Comparison of ENCODE assay signal across 1 cellular context in genomic region chr5:83721878-83722779, GRCh38.
TF ChIP-seq lines count a peak whose summit lies in the region.

No MANE protein-coding gene starts in this region.

TF ChIP-seq in HEK293, 187 proteins besides CTCF, POLR2A, EP300 and RAD21 (continued from another document and continues in another):
- TF ChIP-seq ZNF626 (tag by site-specific recombination; IDR thresholded peaks at IDR 0.05): no peak
- no peak for TF ChIP-seq ZSCAN16 (tag by site-specific recombination; IDR thresholded peaks at IDR 0.05)
- TF ChIP-seq MZF1 (tag by site-specific recombination; IDR thresholded peaks at IDR 0.05; ENCODE audit: borderline replicate concordance): peak; percentile 85
- no peak for TF ChIP-seq ZNF354C (tag by site-specific recombination; IDR thresholded peaks at IDR 0.05; ENCODE audit: borderline replicate concordance, low read depth)
- TF ChIP-seq ZNF140 (tag by site-specific recombination; IDR thresholded peaks at IDR 0.05): no peak
- TF ChIP-seq KLF9 (tag by site-specific recombination; IDR thresholded peaks at IDR 0.05; ENCODE audit: low read depth): peak; percentile 36; the same call in 1 of the 2 replicates
- peak; percentile 30; the same call in 1 of the 2 replicates for TF ChIP-seq YY1 (tag by site-specific recombination; IDR thresholded peaks at IDR 0.05)
- 0 out of 2 replicates have a peak, but pooled peaks have one; percentile 64 for TF ChIP-seq ZSCAN5A (tag by site-specific recombination; IDR thresholded peaks at IDR 0.05)
- no peak for TF ChIP-seq ZNF521 (tag by site-specific recombination; IDR thresholded peaks at IDR 0.05)
- TF ChIP-seq BCL6B (tag by site-specific recombination; IDR thresholded peaks at IDR 0.05): no peak
- peak; percentile 18; the same call in 1 of the 2 replicates for TF ChIP-seq ZNF561 (tag by site-specific recombination; IDR thresholded peaks at IDR 0.05; ENCODE audit: borderline replicate concordance)
- no peak for TF ChIP-seq ZFP69B (tag by site-specific recombination; IDR thresholded peaks at IDR 0.05)
- no peak for TF ChIP-seq ZNF174 (tag by site-specific recombination; IDR thresholded peaks at IDR 0.05)
- TF ChIP-seq KLF7 (tag by site-specific recombination; IDR thresholded peaks at IDR 0.05; ENCODE audit: borderline replicate concordance): 0 out of 2 replicates have a peak, but pooled peaks have one; percentile 26
- peak; percentile 87 for TF ChIP-seq ZBTB17 (tag by site-specific recombination; IDR thresholded peaks at IDR 0.05)
- peak; percentile 72; the same call in 1 of the 2 replicates for TF ChIP-seq ZNF76 (tag by site-specific recombination; IDR thresholded peaks at IDR 0.05; ENCODE audit: borderline replicate concordance, low read depth)
- TF ChIP-seq ZNF423 (tag by site-specific recombination; IDR thresholded peaks at IDR 0.05): no peak
- TF ChIP-seq ZNF266 (tag by site-specific recombination; IDR thresholded peaks at IDR 0.05; ENCODE audit: low read depth): no peak
- no peak for TF ChIP-seq AEBP2 (tag by site-specific recombination; IDR thresholded peaks at IDR 0.05; ENCODE audit: borderline replicate concordance)
- TF ChIP-seq ZNF704 (tag by site-specific recombination; IDR thresholded peaks at IDR 0.05): no peak
- TF ChIP-seq ZNF658 (tag by site-specific recombination; IDR thresholded peaks at IDR 0.05): no peak
- no peak for TF ChIP-seq ZNF785 (tag by site-specific recombination; IDR thresholded peaks at IDR 0.05)
- no peak for TF ChIP-seq KLF16 (tag by site-specific recombination; IDR thresholded peaks at IDR 0.05)
- TF ChIP-seq WT1 (tag by site-specific recombination; IDR thresholded peaks at IDR 0.05): no peak
- TF ChIP-seq ZNF169 (tag by site-specific recombination; IDR thresholded peaks at IDR 0.05): no peak
- peak; percentile 25 for TF ChIP-seq SP2 (tag by site-specific recombination; IDR thresholded peaks at IDR 0.05)
- TF ChIP-seq ZNF23 (tag by site-specific recombination; IDR thresholded peaks at IDR 0.05; ENCODE audit: borderline replicate concordance): no peak
- TF ChIP-seq ZNF37A (tag by site-specific recombination; IDR thresholded peaks at IDR 0.05): no peak
- no peak for TF ChIP-seq ZNF701 (tag by site-specific recombination; IDR thresholded peaks at IDR 0.05)
- no peak for TF ChIP-seq KLF10 (tag by site-specific recombination; IDR thresholded peaks at IDR 0.05)
- no peak for TF ChIP-seq HOXC10 (CRISPR knock-in tag; IDR thresholded peaks at IDR 0.05)
- TF ChIP-seq ZBTB6 (tag by site-specific recombination; IDR thresholded peaks at IDR 0.05): no peak
- TF ChIP-seq PRDM4 (tag by site-specific recombination; IDR thresholded peaks at IDR 0.05): no peak
- no peak for TF ChIP-seq ZNF16 (tag by site-specific recombination; IDR thresholded peaks at IDR 0.05; ENCODE audit: low read depth)
- TF ChIP-seq ZBTB21 (tag by site-specific recombination; IDR thresholded peaks at IDR 0.05): no peak
- TF ChIP-seq ZNF549 (tag by site-specific recombination; IDR thresholded peaks at IDR 0.05): no peak
- no peak for TF ChIP-seq ZNF514 (tag by site-specific recombination; IDR thresholded peaks at IDR 0.05)
- TF ChIP-seq ZNF362 (tag by site-specific recombination; IDR thresholded peaks at IDR 0.05): no peak
- no peak for TF ChIP-seq GFI1B (tag by site-specific recombination; IDR thresholded peaks at IDR 0.05)
- TF ChIP-seq PBX3 (CRISPR knock-in tag; IDR thresholded peaks at IDR 0.05): 0 out of 2 replicates have a peak, but pooled peaks have one; percentile 51
- no peak for TF ChIP-seq ZNF530 (tag by site-specific recombination; IDR thresholded peaks at IDR 0.05; ENCODE audit: low read depth)
- no peak for TF ChIP-seq ZNF274 (IDR thresholded peaks at IDR 0.05; ENCODE audit: low read length)
- TF ChIP-seq ZNF274 (tag by site-specific recombination; IDR thresholded peaks at IDR 0.05; ENCODE audit: borderline replicate concordance): no peak
- TF ChIP-seq ZFP41 (tag by site-specific recombination; IDR thresholded peaks at IDR 0.05; ENCODE audit: borderline replicate concordance): no peak
- no peak for TF ChIP-seq OVOL3 (tag by site-specific recombination; IDR thresholded peaks at IDR 0.05)
- peak; percentile 74 for TF ChIP-seq SCRT2 (tag by site-specific recombination; IDR thresholded peaks at IDR 0.05)
- no peak for TF ChIP-seq TCF7L2 (IDR thresholded peaks at IDR 0.05; ENCODE audit: borderline replicate concordance, low read depth, low read length)
- TF ChIP-seq MEIS1 (CRISPR knock-in tag; IDR thresholded peaks at IDR 0.05; ENCODE audit: borderline replicate concordance): no peak
- peak; percentile 92 for TF ChIP-seq ZNF341 (tag by site-specific recombination; IDR thresholded peaks at IDR 0.05; ENCODE audit: low read depth)
- no peak for TF ChIP-seq ZNF221 (tag by site-specific recombination; IDR thresholded peaks at IDR 0.05; ENCODE audit: borderline replicate concordance)
- TF ChIP-seq REPIN1 (tag by site-specific recombination; IDR thresholded peaks at IDR 0.05; ENCODE audit: low read depth): no peak
- TF ChIP-seq ZNF223 (tag by site-specific recombination; IDR thresholded peaks at IDR 0.05): no peak
- TF ChIP-seq ZNF654 (tag by site-specific recombination; IDR thresholded peaks at IDR 0.05; ENCODE audit: low read depth): peak; percentile 65
- TF ChIP-seq ZNF792 (tag by site-specific recombination; IDR thresholded peaks at IDR 0.05): no peak
- no peak for TF ChIP-seq ZNF26 (tag by site-specific recombination; IDR thresholded peaks at IDR 0.05)
